In genomic region chr21:42654179-42654912, GRCh38 we compare ENCODE assay signal across 1 cellular context.
A peak's percentile ranks its signal among the peaks of the same experiment; 100 is the strongest.
TF ChIP-seq lines count a peak whose summit lies in the region.

No MANE protein-coding gene starts in this region.

TF ChIP-seq in HEK293, 187 proteins besides CTCF, POLR2A, EP300 and RAD21 (continues in another document):
- TF ChIP-seq ZBTB11 (tag by site-specific recombination; conservative IDR thresholded peaks at IDR 0.05; ENCODE audit: low read depth), result 0 out of 2 replicates have a peak, but pooled peaks have one; percentile 2
- 0 out of 2 replicates have a peak, but pooled peaks have one; percentile 12 for TF ChIP-seq ZBTB17 (tag by site-specific recombination; IDR thresholded peaks at IDR 0.05)
- no peak for TF ChIP-seq ZFP41 (tag by site-specific recombination; IDR thresholded peaks at IDR 0.05; ENCODE audit: borderline replicate concordance)
- peak; percentile 91 for TF ChIP-seq PATZ1 (tag by site-specific recombination; IDR thresholded peaks at IDR 0.05)
- 0 out of 2 replicates have a peak, but pooled peaks have one; percentile 22 for TF ChIP-seq ZBTB7A (tag by site-specific recombination; IDR thresholded peaks at IDR 0.05; ENCODE audit: low read depth)
- TF ChIP-seq PRDM4 (tag by site-specific recombination; IDR thresholded peaks at IDR 0.05), result peak; percentile 78
- TF ChIP-seq ZNF692 (tag by site-specific recombination; IDR thresholded peaks at IDR 0.05), result 0 out of 2 replicates have a peak, but pooled peaks have one; percentile 29
- TF ChIP-seq ZNF518A (tag by site-specific recombination; conservative IDR thresholded peaks at IDR 0.05; ENCODE audit: low read depth), result no peak
- no peak for TF ChIP-seq ZNF302 (tag by site-specific recombination; IDR thresholded peaks at IDR 0.05; ENCODE audit: low read depth)
- TF ChIP-seq IKZF3 (tag by site-specific recombination; IDR thresholded peaks at IDR 0.05), result peak; percentile 23; the same call in 1 of the 2 replicates
- peak; percentile 65 for TF ChIP-seq ZNF423 (tag by site-specific recombination; IDR thresholded peaks at IDR 0.05)
- no peak for TF ChIP-seq ZNF248 (tag by site-specific recombination; IDR thresholded peaks at IDR 0.05)
- TF ChIP-seq ZSCAN23 (tag by site-specific recombination; IDR thresholded peaks at IDR 0.05), result no peak
- peak; percentile 60; the same call in 1 of the 2 replicates for TF ChIP-seq ZNF398 (tag by site-specific recombination; IDR thresholded peaks at IDR 0.05)
- peak; percentile 93 for TF ChIP-seq GLIS1 (tag by site-specific recombination; IDR thresholded peaks at IDR 0.05)
- peak; percentile 11; the same call in 1 of the 2 replicates for TF ChIP-seq SP2 (tag by site-specific recombination; IDR thresholded peaks at IDR 0.05)
- TF ChIP-seq ZNF362 (tag by site-specific recombination; IDR thresholded peaks at IDR 0.05), result no peak
- no peak for TF ChIP-seq ZNF555 (tag by site-specific recombination; conservative IDR thresholded peaks at IDR 0.05)
- peak; percentile 81 for TF ChIP-seq ZIC2 (tag by site-specific recombination; IDR thresholded peaks at IDR 0.05)
- TF ChIP-seq PRDM10 (tag by site-specific recombination; IDR thresholded peaks at IDR 0.05), result peak; percentile 98
- TF ChIP-seq ZNF580 (tag by site-specific recombination; IDR thresholded peaks at IDR 0.05), result no peak
- peak; percentile 60 for TF ChIP-seq ZEB2 (tag by site-specific recombination; IDR thresholded peaks at IDR 0.05)
- TF ChIP-seq GLIS2 (tag by site-specific recombination; IDR thresholded peaks at IDR 0.05), result peak; percentile 91
- no peak for TF ChIP-seq ZFP3 (tag by site-specific recombination; IDR thresholded peaks at IDR 0.05; ENCODE audit: low read depth)
- TF ChIP-seq MZF1 (tag by site-specific recombination; IDR thresholded peaks at IDR 0.05; ENCODE audit: borderline replicate concordance), result no peak; the same call in none of the 2 replicates
- no peak for TF ChIP-seq RBAK (tag by site-specific recombination; IDR thresholded peaks at IDR 0.05)
- no peak for TF ChIP-seq ZNF449 (tag by site-specific recombination; IDR thresholded peaks at IDR 0.05)
